17 cellular contexts compared by ENCODE assay signal in the genomic region with DNA sequence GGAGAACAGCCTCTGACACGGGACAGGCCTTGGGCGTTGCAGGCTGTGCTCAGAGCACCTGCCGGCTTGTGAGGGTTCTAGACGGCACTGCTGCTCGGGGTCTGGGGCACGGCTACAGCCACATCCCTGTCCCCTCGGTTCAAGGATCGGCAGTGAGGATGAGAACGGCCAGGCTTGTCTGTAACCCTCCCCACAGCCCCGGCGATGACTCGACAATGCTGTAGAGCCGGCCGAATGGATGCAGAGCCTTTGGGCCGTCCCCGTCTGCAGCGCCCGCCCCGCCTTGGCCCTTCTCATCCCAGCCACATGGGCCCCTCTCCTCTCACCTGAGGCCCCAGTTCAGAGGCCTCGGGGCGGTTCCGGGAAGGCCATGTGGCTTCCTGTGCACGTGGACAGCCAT. TPM values are rescaled to one million over a fixed set of nuclear protein-coding genes. Genes with fewer than 3 reads are reported as not detected.
DNase-seq lines count a peak whose midpoint lies in the region; ATAC-seq and TF ChIP-seq lines count a peak whose summit lies in the region.
"Had no signal": no experiment of that assay in that cellular context is flagged by ENCODE, and none has a peak within 500 bp of the region (broad histone marks: within the 10 kb centered on the region; RNA-seq: fewer than 3 reads in every experiment).

No MANE protein-coding gene starts in this region.

- no peaks in the 10 kb centered on the region for H3K79me2 ChIP-seq in H9 (ENCODE audit: insufficient read depth, low read length)

- no peak for TF ChIP-seq POLR2A in spleen (IDR thresholded peaks at IDR 0.05)

- no peak overlapping the region for H3K56ac ChIP-seq in H9 (ENCODE audit: insufficient read length, low read depth, low read length)

- H3K27me3 ChIP-seq in H9 (ENCODE audit: insufficient read depth, low read length) (no peaks in the 10 kb centered on the region), spleen (replicated peaks in 1 of 7) (no peaks in the 10 kb centered on the region)

- H4K5ac ChIP-seq in H9 (ENCODE audit: insufficient read length, low read depth, low read length) = no peak overlapping the region

- no peak overlapping the region for H2BK120ac ChIP-seq in H9 (ENCODE audit: low read depth, low read length, poor library complexity, severe bottlenecking)

- H2AK5ac ChIP-seq in H9 (ENCODE audit: insufficient read length, low read length) = no peak overlapping the region

- H4K91ac ChIP-seq in H9 (ENCODE audit: insufficient read length, low read depth, low read length) = no peak overlapping the region

- H3K9me3 ChIP-seq in H9 (ENCODE audit: control insufficient read depth, low read depth, low read length) (peaks cover 6% of the 10 kb centered on the region), spleen (no peaks in the 10 kb centered on the region)

- peaks cover 29 to 56% (median 41%) of the 10 kb centered on the region in 3 experiments for H3K36me3 Mint-ChIP-seq in H9 (ENCODE audit: insufficient read depth in 1 of 3, low read depth in 3 of 3)
- H3K36me3 Mint-ChIP-seq in dendritic cell treated with granulocyte-macrophage colony-stimulating factor and Interleukin-4, amounts not matched to agents 40 ng/mL and 50 ng/mL, for 4 days (ENCODE audit: low read depth) = peaks cover 75% of the 10 kb centered on the region

- no peak overlapping the region for H3K4me3 Mint-ChIP-seq in H9
- no peak overlapping the region for H3K4me3 Mint-ChIP-seq in dendritic cell treated with granulocyte-macrophage colony-stimulating factor and Interleukin-4, amounts not matched to agents 40 ng/mL and 50 ng/mL, for 4 days

- no peak overlapping the region for H3K4ac ChIP-seq in H9 (ENCODE audit: low read depth, low read length)

- peaks cover 1% of the 10 kb centered on the region; the same call in 1 of the 2 replicates for H3K27me3 Mint-ChIP-seq in H9 (ENCODE audit: low read depth)
- H3K27me3 Mint-ChIP-seq in dendritic cell treated with granulocyte-macrophage colony-stimulating factor and Interleukin-4, amounts not matched to agents 40 ng/mL and 50 ng/mL, for 4 days = no peaks in the 10 kb centered on the region
- H3K27me3 Mint-ChIP-seq: IgD-negative memory B cell had no signal

- no peak overlapping the region for H3K14ac ChIP-seq in H9 (ENCODE audit: insufficient read depth, low read length)

- H3K27ac Mint-ChIP-seq in H9 = peak overlapping the region in 2 of 3 experiments; percentile 57 to 77; a peak in 2 of 7 replicates
- H3K27ac Mint-ChIP-seq in dendritic cell treated with granulocyte-macrophage colony-stimulating factor and Interleukin-4, amounts not matched to agents 40 ng/mL and 50 ng/mL, for 4 days = peak overlapping the region; percentile 11

- H2BK5ac ChIP-seq in H9 (ENCODE audit: insufficient read length, low read length) = no peak overlapping the region

- no peaks in the 10 kb centered on the region for H3K23me2 ChIP-seq in H9 (ENCODE audit: insufficient read length, low read depth, low read length, poor library complexity, severe bottlenecking)

- H3K36me3 ChIP-seq in spleen = peaks cover 0 to 56% (median 0%) of the 10 kb centered on the region in 6 donors

- H3K9ac ChIP-seq in H9 (ENCODE audit: extremely low read depth, insufficient read length, low read length) = no peak overlapping the region

- peaks cover 6 to 7% of the 10 kb centered on the region in 2 experiments for H3K4me1 Mint-ChIP-seq in H9
- H3K4me1 Mint-ChIP-seq in dendritic cell treated with granulocyte-macrophage colony-stimulating factor and Interleukin-4, amounts not matched to agents 40 ng/mL and 50 ng/mL, for 4 days (ENCODE audit: low read depth) = peaks cover 10% of the 10 kb centered on the region

- H3K23ac ChIP-seq in H9 (ENCODE audit: insufficient read length, low read depth, low read length) = no peak overlapping the region

- no peak for TF ChIP-seq CTCF in H9 (conservative IDR thresholded peaks at IDR 0.05)
- TF ChIP-seq CTCF in spleen (IDR thresholded peaks at IDR 0.05 in 8 of 11, conservative IDR thresholded peaks at IDR 0.05 in 3 of 11) = no peak

- no peak overlapping the region for H3K4me3 ChIP-seq in spleen
- H3K4me3 ChIP-seq: SK-N-MC had no signal

- no peak overlapping the region for H2AFZ ChIP-seq in H9 (ENCODE audit: low read length)

- H3K18ac ChIP-seq in H9 (ENCODE audit: insufficient read length, low read depth, low read length) = no peak overlapping the region

- no peak overlapping the region for H2BK12ac ChIP-seq in H9 (ENCODE audit: insufficient read length, low read depth, low read length)

- no peak overlapping the region for H2BK20ac ChIP-seq in H9 (ENCODE audit: low read depth, low read length, poor library complexity, severe bottlenecking)

- H3K79me1 ChIP-seq in H9 (ENCODE audit: insufficient read depth, low read depth, low read length, poor library complexity, severe bottlenecking) = no peaks in the 10 kb centered on the region

- ATAC-seq in stimulated activated naive CD8-positive, alpha-beta T cell treated with anti-CD3 and anti-CD28 coated beads, Interleukin-15, Interleukin-2, amounts not matched to agents 100 U/mL and 50 U/mL, for 24 hours = no peak

- intact Hi-C loops in dendritic cell treated with granulocyte-macrophage colony-stimulating factor and Interleukin-4, amounts not matched to agents 40 ng/mL and 50 ng/mL, for 4 days (cut with micrococcal nuclease) = no loop called here
- intact Hi-C loops in spleen (cut with DNase I; ENCODE audit: low total_unique reads) = no loop called here

- DNase-seq in H9 (peak; percentile 36), mesenteric fat pad (ENCODE audit: low spot score) (peak; percentile 69), spleen (peak; percentile 54), NCI-H524 treated with DMSO at 0.1 percent for 48 hours (lab: John Stamatoyannopoulos, UW) (no peak), amygdala (lab: John Stamatoyannopoulos, UW) (no peak)
- DNase-seq in stimulated activated naive CD8-positive, alpha-beta T cell treated with anti-CD3 and anti-CD28 coated beads, Interleukin-15, Interleukin-2, amounts not matched to agents 100 U/mL and 50 U/mL, for 24 hours = no peak
- DNase-seq: C1 segment of cervical spinal cord, DMS79, Karpas-422, NCI-H1436 treated with DMSO at 0.1 percent for 48 hours, NCI-H2081, NCI-H446 treated with DMSO at 0.1 percent for 48 hours, SHP77 had no signal

- no peak overlapping the region for H4K8ac ChIP-seq in H9 (replicated peaks; ENCODE audit: insufficient read length, low read depth, low read length)

- H4K20me1 ChIP-seq in H9 (ENCODE audit: control insufficient read depth, insufficient read depth, insufficient read length) = no peaks in the 10 kb centered on the region

- no peak overlapping the region for H3T11ph ChIP-seq in H9 (ENCODE audit: low read length)

- H2BK15ac ChIP-seq in H9 (ENCODE audit: low read depth, low read length) = no peak overlapping the region

- H3K27ac ChIP-seq in H9 (ENCODE audit: insufficient read length, low read depth, low read length) (no peak overlapping the region), spleen (no peak overlapping the region)
- H3K27ac ChIP-seq: HL-60, SK-N-MC had no signal

- no peak overlapping the region for H3K4me2 ChIP-seq in H9 (ENCODE audit: insufficient read depth, insufficient read length, low read length)

- WGBS in H9 (ENCODE audit: extremely low coverage, insufficient read length, low lambda C conversion rate) = no CpG with 5 or more reads among the region's 23 CpGs
- 86 to 96% (median 91%) methylated on average over 20 to 23 of the region's 23 CpGs for WGBS in spleen, 5 donors

- H3K4me1 ChIP-seq in H9 (ENCODE audit: insufficient read depth, low read length) (no peaks in the 10 kb centered on the region), spleen (no peaks in the 10 kb centered on the region)

- peaks cover 9 to 12% of the 10 kb centered on the region in 2 experiments; a peak in 2 of 5 replicates for H3K9me3 Mint-ChIP-seq in H9
- no peaks in the 10 kb centered on the region for H3K9me3 Mint-ChIP-seq in dendritic cell treated with granulocyte-macrophage colony-stimulating factor and Interleukin-4, amounts not matched to agents 40 ng/mL and 50 ng/mL, for 4 days
- H3K9me3 Mint-ChIP-seq: IgD-negative memory B cell had no signal

RNA-seq across cellular contexts. Expression of a gene that starts 49.0 kb away (rescaled TPM):
- total RNA-seq in H9 (2021) = 19.4 and 21.4 TPM in 2 replicates
- total RNA-seq in mesenteric fat pad = 151 TPM
- 10 to 100 TPM; 14.7 to 51.2 (median 38.5) TPM for total RNA-seq in spleen
- polyA plus RNA-seq in spleen = 10 to 100 TPM; 15.3 to 26.5 (median 21.8) TPM

Comparison
In these comparisons a context has a peak if more than half of its experiments do, and no peak if none do; other contexts are left out.
1. DNase-seq: peak in H9 (single experiment), mesenteric fat pad (single experiment) and spleen (single experiment); none in NCI-H524 treated with DMSO at 0.1 percent for 48 hours (single experiment), stimulated activated naive CD8-positive, alpha-beta T cell treated with anti-CD3 and anti-CD28 coated beads, Interleukin-15, Interleukin-2, amounts not matched to agents 100 U/mL and 50 U/mL, for 24 hours (single experiment) and amygdala (0 of 56).